1 cellular context compared by ENCODE assay signal in the genomic region with DNA sequence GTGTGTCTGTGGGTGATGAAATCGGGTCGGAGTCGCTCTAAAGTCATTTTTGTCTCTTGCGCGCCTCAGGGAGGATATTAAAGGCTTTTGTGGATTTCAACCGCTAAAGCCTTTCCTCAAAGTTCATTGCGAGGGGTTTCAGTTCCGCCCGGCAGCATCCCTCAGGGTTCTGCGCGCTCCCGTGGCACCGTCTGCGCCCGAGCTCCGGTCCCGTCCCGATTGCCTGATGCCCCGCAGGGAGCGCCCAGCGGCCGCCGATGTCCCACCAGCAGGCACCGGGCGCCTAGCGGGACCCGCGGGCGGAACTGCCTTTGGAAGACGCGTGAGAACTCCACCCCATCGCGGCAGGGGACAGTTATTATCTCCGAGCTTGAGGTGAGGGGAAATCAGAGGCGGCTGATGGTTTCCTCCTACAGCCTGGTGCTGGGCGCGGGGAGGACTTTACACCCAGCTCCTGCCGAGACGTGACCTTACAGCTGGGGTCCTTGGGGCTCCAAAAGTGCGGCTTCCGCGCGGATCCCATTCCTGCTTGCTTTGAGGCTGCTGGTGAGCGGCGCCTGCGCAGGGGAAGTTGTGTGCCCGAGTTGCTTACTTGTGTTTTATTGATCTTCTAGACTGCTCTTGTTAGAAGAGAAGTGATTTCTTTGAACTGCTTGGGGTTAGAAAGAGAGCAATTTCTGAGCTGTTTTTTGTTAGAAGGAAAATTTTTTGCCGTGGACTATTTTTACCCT.
TF ChIP-seq lines count a peak whose summit lies in the region.

No MANE protein-coding gene starts in this region.

TF ChIP-seq in HEK293, 187 proteins besides CTCF, POLR2A, EP300 and RAD21 (continued from another document and continues in another):
- TF ChIP-seq, protein P1, sequence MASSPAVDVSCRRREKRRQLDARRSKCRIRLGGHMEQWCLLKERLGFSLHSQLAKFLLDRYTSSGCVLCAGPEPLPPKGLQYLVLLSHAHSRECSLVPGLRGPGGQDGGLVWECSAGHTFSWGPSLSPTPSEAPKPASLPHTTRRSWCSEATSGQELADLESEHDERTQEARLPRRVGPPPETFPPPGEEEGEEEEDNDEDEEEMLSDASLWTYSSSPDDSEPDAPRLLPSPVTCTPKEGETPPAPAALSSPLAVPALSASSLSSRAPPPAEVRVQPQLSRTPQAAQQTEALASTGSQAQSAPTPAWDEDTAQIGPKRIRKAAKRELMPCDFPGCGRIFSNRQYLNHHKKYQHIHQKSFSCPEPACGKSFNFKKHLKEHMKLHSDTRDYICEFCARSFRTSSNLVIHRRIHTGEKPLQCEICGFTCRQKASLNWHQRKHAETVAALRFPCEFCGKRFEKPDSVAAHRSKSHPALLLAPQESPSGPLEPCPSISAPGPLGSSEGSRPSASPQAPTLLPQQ (tag by site-specific recombination; IDR thresholded peaks at IDR 0.05), result peak; percentile 47; the same call in 1 of the 2 replicates
- TF ChIP-seq, protein P2, sequence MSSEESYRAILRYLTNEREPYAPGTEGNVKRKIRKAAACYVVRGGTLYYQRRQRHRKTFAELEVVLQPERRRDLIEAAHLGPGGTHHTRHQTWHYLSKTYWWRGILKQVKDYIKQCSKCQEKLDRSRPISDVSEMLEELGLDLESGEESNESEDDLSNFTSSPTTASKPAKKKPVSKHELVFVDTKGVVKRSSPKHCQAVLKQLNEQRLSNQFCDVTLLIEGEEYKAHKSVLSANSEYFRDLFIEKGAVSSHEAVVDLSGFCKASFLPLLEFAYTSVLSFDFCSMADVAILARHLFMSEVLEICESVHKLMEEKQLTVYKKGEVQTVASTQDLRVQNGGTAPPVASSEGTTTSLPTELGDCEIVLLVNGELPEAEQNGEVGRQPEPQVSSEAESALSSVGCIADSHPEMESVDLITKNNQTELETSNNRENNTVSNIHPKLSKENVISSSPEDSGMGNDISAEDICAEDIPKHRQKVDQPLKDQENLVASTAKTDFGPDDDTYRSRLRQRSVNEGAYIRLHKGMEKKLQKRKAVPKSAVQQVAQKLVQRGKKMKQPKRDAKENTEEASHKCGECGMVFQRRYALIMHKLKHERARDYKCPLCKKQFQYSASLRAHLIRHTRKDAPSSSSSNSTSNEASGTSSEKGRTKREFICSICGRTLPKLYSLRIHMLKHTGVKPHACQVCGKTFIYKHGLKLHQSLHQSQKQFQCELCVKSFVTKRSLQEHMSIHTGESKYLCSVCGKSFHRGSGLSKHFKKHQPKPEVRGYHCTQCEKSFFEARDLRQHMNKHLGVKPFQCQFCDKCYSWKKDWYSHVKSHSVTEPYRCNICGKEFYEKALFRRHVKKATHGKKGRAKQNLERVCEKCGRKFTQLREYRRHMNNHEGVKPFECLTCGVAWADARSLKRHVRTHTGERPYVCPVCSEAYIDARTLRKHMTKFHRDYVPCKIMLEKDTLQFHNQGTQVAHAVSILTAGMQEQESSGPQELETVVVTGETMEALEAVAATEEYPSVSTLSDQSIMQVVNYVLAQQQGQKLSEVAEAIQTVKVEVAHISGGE (tag by site-specific recombination; conservative IDR thresholded peaks at IDR 0.05; ENCODE audit: low read depth), result 0 out of 2 replicates have a peak, but pooled peaks have one; percentile 18
- TF ChIP-seq, protein P3, sequence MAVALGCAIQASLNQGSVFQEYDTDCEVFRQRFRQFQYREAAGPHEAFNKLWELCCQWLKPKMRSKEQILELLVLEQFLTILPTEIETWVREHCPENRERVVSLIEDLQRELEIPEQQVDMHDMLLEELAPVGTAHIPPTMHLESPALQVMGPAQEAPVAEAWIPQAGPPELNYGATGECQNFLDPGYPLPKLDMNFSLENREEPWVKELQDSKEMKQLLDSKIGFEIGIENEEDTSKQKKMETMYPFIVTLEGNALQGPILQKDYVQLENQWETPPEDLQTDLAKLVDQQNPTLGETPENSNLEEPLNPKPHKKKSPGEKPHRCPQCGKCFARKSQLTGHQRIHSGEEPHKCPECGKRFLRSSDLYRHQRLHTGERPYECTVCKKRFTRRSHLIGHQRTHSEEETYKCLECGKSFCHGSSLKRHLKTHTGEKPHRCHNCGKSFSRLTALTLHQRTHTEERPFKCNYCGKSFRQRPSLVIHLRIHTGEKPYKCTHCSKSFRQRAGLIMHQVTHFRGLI (tag by site-specific recombination; IDR thresholded peaks at IDR 0.05), result peak; percentile 61; the same call in 1 of the 2 replicates
- TF ChIP-seq ZNF2 (tag by site-specific recombination; IDR thresholded peaks at IDR 0.05), result no peak
- TF ChIP-seq ZNF10 (tag by site-specific recombination; IDR thresholded peaks at IDR 0.05), result peak; percentile 86
- TF ChIP-seq ZNF610 (tag by site-specific recombination; IDR thresholded peaks at IDR 0.05; ENCODE audit: borderline replicate concordance), result 0 out of 2 replicates have a peak, but pooled peaks have one; percentile 50
- TF ChIP-seq ZFHX2 (tag by site-specific recombination; conservative IDR thresholded peaks at IDR 0.05), result peak; percentile 41
- TF ChIP-seq KLF8 (tag by site-specific recombination; IDR thresholded peaks at IDR 0.05), result 0 out of 2 replicates have a peak, but pooled peaks have one; percentile 13
- TF ChIP-seq ZNF501 (tag by site-specific recombination; IDR thresholded peaks at IDR 0.05), result peak; percentile 72; the same call in 1 of the 2 replicates
- TF ChIP-seq ZNF404 (tag by site-specific recombination; IDR thresholded peaks at IDR 0.05), result no peak
- no peak for TF ChIP-seq ZNF747 (tag by site-specific recombination; IDR thresholded peaks at IDR 0.05)
- peak; percentile 86 for TF ChIP-seq ZSCAN30 (tag by site-specific recombination; IDR thresholded peaks at IDR 0.05)
- TF ChIP-seq, protein P4, sequence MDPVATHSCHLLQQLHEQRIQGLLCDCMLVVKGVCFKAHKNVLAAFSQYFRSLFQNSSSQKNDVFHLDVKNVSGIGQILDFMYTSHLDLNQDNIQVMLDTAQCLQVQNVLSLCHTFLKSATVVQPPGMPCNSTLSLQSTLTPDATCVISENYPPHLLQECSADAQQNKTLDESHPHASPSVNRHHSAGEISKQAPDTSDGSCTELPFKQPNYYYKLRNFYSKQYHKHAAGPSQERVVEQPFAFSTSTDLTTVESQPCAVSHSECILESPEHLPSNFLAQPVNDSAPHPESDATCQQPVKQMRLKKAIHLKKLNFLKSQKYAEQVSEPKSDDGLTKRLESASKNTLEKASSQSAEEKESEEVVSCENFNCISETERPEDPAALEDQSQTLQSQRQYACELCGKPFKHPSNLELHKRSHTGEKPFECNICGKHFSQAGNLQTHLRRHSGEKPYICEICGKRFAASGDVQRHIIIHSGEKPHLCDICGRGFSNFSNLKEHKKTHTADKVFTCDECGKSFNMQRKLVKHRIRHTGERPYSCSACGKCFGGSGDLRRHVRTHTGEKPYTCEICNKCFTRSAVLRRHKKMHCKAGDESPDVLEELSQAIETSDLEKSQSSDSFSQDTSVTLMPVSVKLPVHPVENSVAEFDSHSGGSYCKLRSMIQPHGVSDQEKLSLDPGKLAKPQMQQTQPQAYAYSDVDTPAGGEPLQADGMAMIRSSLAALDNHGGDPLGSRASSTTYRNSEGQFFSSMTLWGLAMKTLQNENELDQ (tag by site-specific recombination; IDR thresholded peaks at IDR 0.05; ENCODE audit: low read depth), result no peak
- no peak for TF ChIP-seq ZNF184 (tag by site-specific recombination; IDR thresholded peaks at IDR 0.05)
- no peak for TF ChIP-seq YY2 (tag by site-specific recombination; IDR thresholded peaks at IDR 0.05)
- TF ChIP-seq, protein P5, sequence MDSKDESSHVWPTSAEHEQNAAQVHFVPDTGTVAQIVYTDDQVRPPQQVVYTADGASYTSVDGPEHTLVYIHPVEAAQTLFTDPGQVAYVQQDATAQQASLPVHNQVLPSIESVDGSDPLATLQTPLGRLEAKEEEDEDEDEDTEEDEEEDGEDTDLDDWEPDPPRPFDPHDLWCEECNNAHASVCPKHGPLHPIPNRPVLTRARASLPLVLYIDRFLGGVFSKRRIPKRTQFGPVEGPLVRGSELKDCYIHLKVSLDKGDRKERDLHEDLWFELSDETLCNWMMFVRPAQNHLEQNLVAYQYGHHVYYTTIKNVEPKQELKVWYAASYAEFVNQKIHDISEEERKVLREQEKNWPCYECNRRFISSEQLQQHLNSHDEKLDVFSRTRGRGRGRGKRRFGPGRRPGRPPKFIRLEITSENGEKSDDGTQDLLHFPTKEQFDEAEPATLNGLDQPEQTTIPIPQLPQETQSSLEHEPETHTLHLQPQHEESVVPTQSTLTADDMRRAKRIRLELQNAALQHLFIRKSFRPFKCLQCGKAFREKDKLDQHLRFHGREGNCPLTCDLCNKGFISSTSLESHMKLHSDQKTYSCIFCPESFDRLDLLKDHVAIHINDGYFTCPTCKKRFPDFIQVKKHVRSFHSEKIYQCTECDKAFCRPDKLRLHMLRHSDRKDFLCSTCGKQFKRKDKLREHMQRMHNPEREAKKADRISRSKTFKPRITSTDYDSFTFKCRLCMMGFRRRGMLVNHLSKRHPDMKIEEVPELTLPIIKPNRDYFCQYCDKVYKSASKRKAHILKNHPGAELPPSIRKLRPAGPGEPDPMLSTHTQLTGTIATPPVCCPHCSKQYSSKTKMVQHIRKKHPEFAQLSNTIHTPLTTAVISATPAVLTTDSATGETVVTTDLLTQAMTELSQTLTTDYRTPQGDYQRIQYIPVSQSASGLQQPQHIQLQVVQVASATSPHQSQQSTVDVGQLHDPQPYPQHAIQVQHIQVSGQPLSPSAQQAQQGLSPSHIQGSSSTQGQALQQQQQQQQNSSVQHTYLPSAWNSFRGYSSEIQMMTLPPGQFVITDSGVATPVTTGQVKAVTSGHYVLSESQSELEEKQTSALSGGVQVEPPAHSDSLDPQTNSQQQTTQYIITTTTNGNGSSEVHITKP (tag by site-specific recombination; IDR thresholded peaks at IDR 0.05), result peak; percentile 61
- TF ChIP-seq, protein P6, sequence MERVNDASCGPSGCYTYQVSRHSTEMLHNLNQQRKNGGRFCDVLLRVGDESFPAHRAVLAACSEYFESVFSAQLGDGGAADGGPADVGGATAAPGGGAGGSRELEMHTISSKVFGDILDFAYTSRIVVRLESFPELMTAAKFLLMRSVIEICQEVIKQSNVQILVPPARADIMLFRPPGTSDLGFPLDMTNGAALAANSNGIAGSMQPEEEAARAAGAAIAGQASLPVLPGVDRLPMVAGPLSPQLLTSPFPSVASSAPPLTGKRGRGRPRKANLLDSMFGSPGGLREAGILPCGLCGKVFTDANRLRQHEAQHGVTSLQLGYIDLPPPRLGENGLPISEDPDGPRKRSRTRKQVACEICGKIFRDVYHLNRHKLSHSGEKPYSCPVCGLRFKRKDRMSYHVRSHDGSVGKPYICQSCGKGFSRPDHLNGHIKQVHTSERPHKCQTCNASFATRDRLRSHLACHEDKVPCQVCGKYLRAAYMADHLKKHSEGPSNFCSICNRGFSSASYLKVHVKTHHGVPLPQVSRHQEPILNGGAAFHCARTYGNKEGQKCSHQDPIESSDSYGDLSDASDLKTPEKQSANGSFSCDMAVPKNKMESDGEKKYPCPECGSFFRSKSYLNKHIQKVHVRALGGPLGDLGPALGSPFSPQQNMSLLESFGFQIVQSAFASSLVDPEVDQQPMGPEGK (tag by site-specific recombination; IDR thresholded peaks at IDR 0.05), result peak; percentile 58
- TF ChIP-seq ZNF621 (tag by site-specific recombination; IDR thresholded peaks at IDR 0.05), result no peak
- TF ChIP-seq, protein P7, sequence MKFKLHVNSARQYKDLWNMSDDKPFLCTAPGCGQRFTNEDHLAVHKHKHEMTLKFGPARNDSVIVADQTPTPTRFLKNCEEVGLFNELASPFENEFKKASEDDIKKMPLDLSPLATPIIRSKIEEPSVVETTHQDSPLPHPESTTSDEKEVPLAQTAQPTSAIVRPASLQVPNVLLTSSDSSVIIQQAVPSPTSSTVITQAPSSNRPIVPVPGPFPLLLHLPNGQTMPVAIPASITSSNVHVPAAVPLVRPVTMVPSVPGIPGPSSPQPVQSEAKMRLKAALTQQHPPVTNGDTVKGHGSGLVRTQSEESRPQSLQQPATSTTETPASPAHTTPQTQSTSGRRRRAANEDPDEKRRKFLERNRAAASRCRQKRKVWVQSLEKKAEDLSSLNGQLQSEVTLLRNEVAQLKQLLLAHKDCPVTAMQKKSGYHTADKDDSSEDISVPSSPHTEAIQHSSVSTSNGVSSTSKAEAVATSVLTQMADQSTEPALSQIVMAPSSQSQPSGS (tag by site-specific recombination; IDR thresholded peaks at IDR 0.05; ENCODE audit: low read depth), result no peak
- TF ChIP-seq, protein P8, sequence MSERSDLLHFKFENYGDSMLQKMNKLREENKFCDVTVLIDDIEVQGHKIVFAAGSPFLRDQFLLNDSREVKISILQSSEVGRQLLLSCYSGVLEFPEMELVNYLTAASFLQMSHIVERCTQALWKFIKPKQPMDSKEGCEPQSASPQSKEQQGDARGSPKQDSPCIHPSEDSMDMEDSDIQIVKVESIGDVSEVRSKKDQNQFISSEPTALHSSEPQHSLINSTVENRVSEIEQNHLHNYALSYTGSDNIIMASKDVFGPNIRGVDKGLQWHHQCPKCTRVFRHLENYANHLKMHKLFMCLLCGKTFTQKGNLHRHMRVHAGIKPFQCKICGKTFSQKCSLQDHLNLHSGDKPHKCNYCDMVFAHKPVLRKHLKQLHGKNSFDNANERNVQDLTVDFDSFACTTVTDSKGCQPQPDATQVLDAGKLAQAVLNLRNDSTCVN (tag by site-specific recombination; optimal IDR thresholded peaks at IDR 0.05), result peak; percentile 89
- TF ChIP-seq ZNF335 (tag by site-specific recombination; conservative IDR thresholded peaks at IDR 0.05), result peak; percentile 85
- TF ChIP-seq, protein P9, sequence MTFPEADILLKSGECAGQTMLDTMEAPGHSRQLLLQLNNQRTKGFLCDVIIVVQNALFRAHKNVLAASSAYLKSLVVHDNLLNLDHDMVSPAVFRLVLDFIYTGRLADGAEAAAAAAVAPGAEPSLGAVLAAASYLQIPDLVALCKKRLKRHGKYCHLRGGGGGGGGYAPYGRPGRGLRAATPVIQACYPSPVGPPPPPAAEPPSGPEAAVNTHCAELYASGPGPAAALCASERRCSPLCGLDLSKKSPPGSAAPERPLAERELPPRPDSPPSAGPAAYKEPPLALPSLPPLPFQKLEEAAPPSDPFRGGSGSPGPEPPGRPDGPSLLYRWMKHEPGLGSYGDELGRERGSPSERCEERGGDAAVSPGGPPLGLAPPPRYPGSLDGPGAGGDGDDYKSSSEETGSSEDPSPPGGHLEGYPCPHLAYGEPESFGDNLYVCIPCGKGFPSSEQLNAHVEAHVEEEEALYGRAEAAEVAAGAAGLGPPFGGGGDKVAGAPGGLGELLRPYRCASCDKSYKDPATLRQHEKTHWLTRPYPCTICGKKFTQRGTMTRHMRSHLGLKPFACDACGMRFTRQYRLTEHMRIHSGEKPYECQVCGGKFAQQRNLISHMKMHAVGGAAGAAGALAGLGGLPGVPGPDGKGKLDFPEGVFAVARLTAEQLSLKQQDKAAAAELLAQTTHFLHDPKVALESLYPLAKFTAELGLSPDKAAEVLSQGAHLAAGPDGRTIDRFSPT (tag by site-specific recombination; IDR thresholded peaks at IDR 0.05), result peak; percentile 55; the same call in 1 of the 2 replicates
- TF ChIP-seq ZNF214 (tag by site-specific recombination; IDR thresholded peaks at IDR 0.05; ENCODE audit: borderline replicate concordance), result no peak
- TF ChIP-seq ZNF600 (tag by site-specific recombination; IDR thresholded peaks at IDR 0.05), result peak; percentile 61; the same call in 1 of the 2 replicates
- peak; percentile 78 for TF ChIP-seq ZEB2 (tag by site-specific recombination; IDR thresholded peaks at IDR 0.05)
- TF ChIP-seq ZNF157 (tag by site-specific recombination; IDR thresholded peaks at IDR 0.05), result no peak
- peak; percentile 35; the same call in 1 of the 2 replicates for TF ChIP-seq SP2 (tag by site-specific recombination; IDR thresholded peaks at IDR 0.05)
- 0 out of 2 replicates have a peak, but pooled peaks have one; percentile 7 for TF ChIP-seq SP3 (tag by site-specific recombination; IDR thresholded peaks at IDR 0.05)
- TF ChIP-seq ZBTB17 (tag by site-specific recombination; IDR thresholded peaks at IDR 0.05), result 0 out of 2 replicates have a peak, but pooled peaks have one; percentile 42
- TF ChIP-seq ZNF292 (tag by site-specific recombination; IDR thresholded peaks at IDR 0.05; ENCODE audit: borderline replicate concordance, low read depth), result no peak
- no peak for TF ChIP-seq ZNF16 (tag by site-specific recombination; IDR thresholded peaks at IDR 0.05; ENCODE audit: low read depth)
- TF ChIP-seq GLIS1 (tag by site-specific recombination; IDR thresholded peaks at IDR 0.05), result peak; percentile 78
- TF ChIP-seq OVOL3 (tag by site-specific recombination; IDR thresholded peaks at IDR 0.05), result no peak
